8 cellular contexts compared by ENCODE assay signal in the genomic region with DNA sequence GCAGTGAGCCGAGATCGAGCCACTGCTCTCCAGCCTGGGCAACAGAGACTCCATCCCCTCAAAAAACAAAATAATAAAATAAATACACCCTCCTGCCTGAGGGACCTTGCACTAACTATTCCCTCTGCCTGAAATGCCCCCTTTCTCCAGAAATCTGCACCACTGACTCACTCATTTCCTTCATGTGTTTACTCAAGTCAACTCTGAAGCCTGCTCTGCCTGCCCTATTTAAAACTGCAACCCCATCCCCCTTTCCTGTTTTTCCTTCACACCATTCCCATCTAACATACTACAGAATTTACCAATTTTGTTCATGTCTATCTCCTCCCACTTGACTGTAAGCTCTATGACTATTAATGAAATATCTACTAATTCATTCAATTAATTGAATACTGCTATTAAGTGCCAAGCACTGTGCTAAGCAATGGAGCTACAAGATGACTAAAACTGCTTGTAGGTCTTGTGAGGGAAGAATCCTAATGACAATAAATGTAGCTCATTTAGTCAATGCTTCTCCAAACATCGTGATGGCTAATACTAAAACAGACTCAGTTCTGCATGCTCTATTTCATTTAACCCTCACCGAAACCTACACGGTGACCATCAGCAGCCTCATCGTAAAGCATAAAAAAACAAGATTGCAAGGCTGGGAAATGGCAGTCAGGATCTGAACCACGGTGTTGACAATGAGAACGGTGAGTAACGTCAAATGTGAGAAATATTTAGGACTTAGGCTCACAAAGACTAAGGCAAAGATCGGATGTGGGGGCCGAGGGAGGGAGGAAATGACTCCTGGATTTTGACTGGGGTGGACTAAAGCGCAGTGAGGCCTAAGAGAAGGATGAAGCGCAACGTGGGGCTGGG. TPM values are rescaled to one million over a fixed set of nuclear protein-coding genes. Genes with fewer than 3 reads are reported as not detected.
DNase-seq lines count a peak whose midpoint lies in the region; ATAC-seq and TF ChIP-seq lines count a peak whose summit lies in the region.

No MANE protein-coding gene starts in this region.

- H3K27ac ChIP-seq in stomach, result peak overlapping the region; percentile 85 to 100 (median 91)

- ATAC-seq in activated naive CD8-positive, alpha-beta T cell treated with anti-CD3 and anti-CD28 coated beads, Interleukin-2, amount 10 ng/mL, durations not matched to agents 7 days and 5 days (ENCODE audit: low read depth), result no peak

- H3K36me3 Mint-ChIP-seq in activated naive CD8-positive, alpha-beta T cell treated with anti-CD3 and anti-CD28 coated beads, Interleukin-2, amount 10 ng/mL, durations not matched to agents 7 days and 5 days, result peaks cover 6% of the 10 kb centered on the region
- no peaks in the 10 kb centered on the region for H3K36me3 Mint-ChIP-seq in immature natural killer cell

- no peak for TF ChIP-seq EP300 in stomach (IDR thresholded peaks at IDR 0.05)

- DNase-seq in Daoy (ENCODE audit: low read depth) (peak; percentile 62), KG1 (lab: John Stamatoyannopoulos, UW) (peak; percentile 28), immature natural killer cell (no peak), stomach (no peak), cortex of kidney (lab: John Stamatoyannopoulos, UW) (no peak), head of caudate nucleus (no peak), posterior vena cava (ENCODE audit: low spot score) (no peak)
- DNase-seq in activated naive CD8-positive, alpha-beta T cell treated with anti-CD3 and anti-CD28 coated beads, Interleukin-2, amount 10 ng/mL, durations not matched to agents 7 days and 5 days, result no peak

- H3K36me3 ChIP-seq in stomach, result peaks cover 5 to 23% (median 20%) of the 10 kb centered on the region in 4 donors

- no peaks in the 10 kb centered on the region for H3K9me3 Mint-ChIP-seq in activated naive CD8-positive, alpha-beta T cell treated with anti-CD3 and anti-CD28 coated beads, Interleukin-2, amount 10 ng/mL, durations not matched to agents 7 days and 5 days
- no peaks in the 10 kb centered on the region for H3K9me3 Mint-ChIP-seq in immature natural killer cell

- TF ChIP-seq CTCF in stomach (IDR thresholded peaks at IDR 0.05), result no peak

- no peaks in the 10 kb centered on the region for H3K27me3 ChIP-seq in stomach

- no peak for TF ChIP-seq POLR2A in stomach (IDR thresholded peaks at IDR 0.05)

- peaks cover 10% of the 10 kb centered on the region for H3K27me3 Mint-ChIP-seq in activated naive CD8-positive, alpha-beta T cell treated with anti-CD3 and anti-CD28 coated beads, Interleukin-2, amount 10 ng/mL, durations not matched to agents 7 days and 5 days
- peaks cover 3 to 14% (median 4%) of the 10 kb centered on the region in 3 donors for H3K27me3 Mint-ChIP-seq in immature natural killer cell (ENCODE audit: low read depth in 3 of 3)

- peak overlapping the region; percentile 71 to 85 (median 76) for H3K4me3 ChIP-seq in stomach

- H3K4me1 ChIP-seq in stomach, result peaks cover 13 to 54% (median 31%) of the 10 kb centered on the region in 4 donors

- POLR2A ChIA-PET in activated naive CD8-positive, alpha-beta T cell treated with anti-CD3 and anti-CD28 coated beads, Interleukin-2, amount 10 ng/mL, durations not matched to agents 7 days and 5 days (lab: Charles Lee), result interaction anchor here (0.8 to 3.5 kb wide), 14 partner anchors 9 to 427 kb away, joined by 3 to 36 read pairs (median 5); a partner anchor contains a TSS

- WGBS in stomach, 5 donors, result 15 to 16% (median 16%) methylated on average over 14 of the region's 14 CpGs

- intact Hi-C loops in stomach (cut with DNase I; ENCODE audit: low total_unique reads), result no loop called here
- intact Hi-C loops in head of caudate nucleus (cut with DNase I), result loop anchor here (2.0 kb wide), 1 partner anchor 57 kb away; no protein-coding TSS in a partner anchor
- intact Hi-C loops in posterior vena cava (cut with DNase I), result no loop called here

- no peaks in the 10 kb centered on the region for H3K9me3 ChIP-seq in stomach

- peaks cover 35% of the 10 kb centered on the region for H3K4me1 Mint-ChIP-seq in activated naive CD8-positive, alpha-beta T cell treated with anti-CD3 and anti-CD28 coated beads, Interleukin-2, amount 10 ng/mL, durations not matched to agents 7 days and 5 days
- peaks cover 28 to 36% of the 10 kb centered on the region in 2 donors for H3K4me1 Mint-ChIP-seq in immature natural killer cell

- H3K27ac Mint-ChIP-seq in activated naive CD8-positive, alpha-beta T cell treated with anti-CD3 and anti-CD28 coated beads, Interleukin-2, amount 10 ng/mL, durations not matched to agents 7 days and 5 days, result peak overlapping the region; percentile 90
- peak overlapping the region; percentile 85 to 95 (median 89) for H3K27ac Mint-ChIP-seq in immature natural killer cell

- H3K4me3 Mint-ChIP-seq in activated naive CD8-positive, alpha-beta T cell treated with anti-CD3 and anti-CD28 coated beads, Interleukin-2, amount 10 ng/mL, durations not matched to agents 7 days and 5 days, result peak overlapping the region; percentile 94
- peak overlapping the region; percentile 90 to 97 (median 94) for H3K4me3 Mint-ChIP-seq in immature natural killer cell

RNA-seq across cellular contexts. Expression of a gene that starts 0.7 kb away (rescaled TPM):
- 4.3 and 4.5 TPM in 2 replicates for total RNA-seq in Daoy (2014; rRNA removed; shearing (Covaris generic))
- total RNA-seq in activated naive CD8-positive, alpha-beta T cell treated with anti-CD3 and anti-CD28 coated beads, Interleukin-2, amount 10 ng/mL, durations not matched to agents 7 days and 5 days, result 10 to 100 TPM; 27.1 to 28.4 TPM
- polyA plus RNA-seq in immature natural killer cell (1 to 10 TPM in 2 of 3 donors, under 1 TPM in 1; 0.94 to 2.3 (median 2.0) TPM), stomach (1 to 10 TPM; 4.7 to 9.7 (median 6.4) TPM)
- total RNA-seq in stomach (1 to 10 TPM in 4 of 5 donors, not detected in 1; 2.2 to 6.2 (median 3.4) TPM), posterior vena cava (10 to 100 TPM; 11.5 to 14.5 TPM)

RNA-seq across cellular contexts. Expression of a gene that starts 35.9 kb away (rescaled TPM):
- total RNA-seq in Daoy (2014; rRNA removed; shearing (Covaris generic)), result 44.2 and 45.8 TPM in 2 replicates
- 10 to 100 TPM; 63.8 to 69.8 TPM for total RNA-seq in activated naive CD8-positive, alpha-beta T cell treated with anti-CD3 and anti-CD28 coated beads, Interleukin-2, amount 10 ng/mL, durations not matched to agents 7 days and 5 days
- polyA plus RNA-seq in immature natural killer cell (10 to 100 TPM; 20.7 to 36.8 (median 21.2) TPM), stomach (10 to 100 TPM in 1 of 3 donors, 1 to 10 TPM in 2; 7.6 to 11.3 (median 8.5) TPM)
- total RNA-seq in stomach (10 to 100 TPM; 14.6 to 38.0 (median 32.6) TPM), posterior vena cava (10 to 100 TPM; 60.7 to 66.3 TPM)

RNA-seq across cellular contexts. Expression of a gene that starts 58.3 kb away (rescaled TPM):
- 64.2 and 64.7 TPM in 2 replicates for total RNA-seq in Daoy (2014; rRNA removed; shearing (Covaris generic))
- 100 to 1,000 TPM; 162 TPM for total RNA-seq in activated naive CD8-positive, alpha-beta T cell treated with anti-CD3 and anti-CD28 coated beads, Interleukin-2, amount 10 ng/mL, durations not matched to agents 7 days and 5 days
- polyA plus RNA-seq in immature natural killer cell (100 to 1,000 TPM in 1 of 3 donors, 10 to 100 TPM in 2; 74.0 to 121 (median 86.1) TPM), stomach (10 to 100 TPM; 50.3 to 64.5 (median 53.6) TPM)
- total RNA-seq in stomach (10 to 100 TPM; 21.4 to 99.9 (median 76.9) TPM), posterior vena cava (10 to 100 TPM; 68.8 to 71.5 TPM)

Comparison
In these comparisons a context has a peak if more than half of its experiments do, and no peak if none do; other contexts are left out.
1. DNase-seq: peak in Daoy (single experiment) and KG1 (single experiment); none in activated naive CD8-positive, alpha-beta T cell treated with anti-CD3 and anti-CD28 coated beads, Interleukin-2, amount 10 ng/mL, durations not matched to agents 7 days and 5 days (single experiment), immature natural killer cell (0 of 3), stomach (single experiment), cortex of kidney (single experiment), head of caudate nucleus (0 of 42) and posterior vena cava (single experiment).